In the genomic region with DNA sequence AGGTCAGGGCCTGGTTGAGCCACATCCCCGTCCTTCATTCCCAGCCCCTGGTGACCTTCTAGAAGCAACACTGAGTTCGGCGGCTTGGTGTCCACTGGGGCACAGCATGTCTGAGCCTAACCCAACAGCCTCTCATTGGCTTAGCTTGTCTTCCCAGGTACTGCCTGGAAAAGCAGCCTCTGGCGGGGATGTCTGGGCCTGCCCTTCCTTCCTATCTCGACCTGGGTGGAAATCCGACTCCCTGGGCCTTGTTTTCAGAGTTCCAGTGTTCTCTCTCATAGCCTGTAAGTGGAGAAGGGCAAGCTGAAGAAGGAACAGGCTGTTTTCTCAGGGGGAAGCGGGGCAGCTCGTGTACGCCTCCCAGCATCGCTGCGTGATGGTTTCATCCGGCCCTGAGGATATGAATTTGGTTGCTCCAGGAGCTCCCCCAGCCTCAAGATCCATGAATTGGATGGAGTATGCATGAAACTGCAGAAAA, we compare ENCODE assay signal across 1 cellular context.
TF ChIP-seq lines count a peak whose summit lies in the region.

No MANE protein-coding gene starts in this region.

TF ChIP-seq in K562, 482 proteins besides CTCF, POLR2A, EP300 and RAD21 (continued from another document):
- peak; percentile 82 for TF ChIP-seq PRDM10 (IDR thresholded peaks at IDR 0.05; ENCODE audit: partially characterized antibody)
- TF ChIP-seq KAT2B (IDR thresholded peaks at IDR 0.05; ENCODE audit: low read depth, low read length), result no peak
- peak; percentile 51; the same call in 1 of the 2 replicates for TF ChIP-seq ERF (CRISPR knock-in tag; IDR thresholded peaks at IDR 0.05)
- no peak for TF ChIP-seq ZNF133 (CRISPR knock-in tag; IDR thresholded peaks at IDR 0.05)
- TF ChIP-seq ZNF644 (tag; IDR thresholded peaks at IDR 0.05; ENCODE audit: low read depth), result 0 out of 2 replicates have a peak, but pooled peaks have one; percentile 40
- TF ChIP-seq CXXC5 (CRISPR knock-in tag; IDR thresholded peaks at IDR 0.05), result no peak
- TF ChIP-seq, protein P1, sequence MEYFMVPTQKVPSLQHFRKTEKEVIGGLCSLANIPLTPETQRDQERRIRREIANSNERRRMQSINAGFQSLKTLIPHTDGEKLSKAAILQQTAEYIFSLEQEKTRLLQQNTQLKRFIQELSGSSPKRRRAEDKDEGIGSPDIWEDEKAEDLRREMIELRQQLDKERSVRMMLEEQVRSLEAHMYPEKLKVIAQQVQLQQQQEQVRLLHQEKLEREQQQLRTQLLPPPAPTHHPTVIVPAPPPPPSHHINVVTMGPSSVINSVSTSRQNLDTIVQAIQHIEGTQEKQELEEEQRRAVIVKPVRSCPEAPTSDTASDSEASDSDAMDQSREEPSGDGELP (CRISPR knock-in tag; IDR thresholded peaks at IDR 0.05; ENCODE audit: borderline replicate concordance), result peak; percentile 3; the same call in 1 of the 2 replicates
- TF ChIP-seq ESRRB (CRISPR knock-in tag; IDR thresholded peaks at IDR 0.05; ENCODE audit: borderline replicate concordance), result no peak
- TF ChIP-seq DMBX1 (CRISPR knock-in tag; IDR thresholded peaks at IDR 0.05; ENCODE audit: borderline replicate concordance), result 0 out of 2 replicates have a peak, but pooled peaks have one; percentile 34
- 0 out of 2 replicates have a peak, but pooled peaks have one; percentile 54 for TF ChIP-seq RREB1 (CRISPR knock-in tag; IDR thresholded peaks at IDR 0.05)
- TF ChIP-seq TSHZ1 (CRISPR knock-in tag; IDR thresholded peaks at IDR 0.05), result 0 out of 2 replicates have a peak, but pooled peaks have one; percentile 2
- TF ChIP-seq MEF2D (tag; conservative IDR thresholded peaks at IDR 0.05; ENCODE audit: low read depth), result peak; percentile 42; the same call in 1 of the 2 replicates
- no peak for TF ChIP-seq SAFB2 (IDR thresholded peaks at IDR 0.05; ENCODE audit: borderline replicate concordance, low read depth, low read length, severe bottlenecking)
- peak; percentile 41 for TF ChIP-seq ZFX (CRISPR knock-in tag; IDR thresholded peaks at IDR 0.05)
